ENCODE assay signal across 8 cellular contexts in genomic region chr2:65320042-65320711, GRCh38.
A peak's percentile ranks its signal among the peaks of the same experiment; 100 is the strongest.
DNase-seq lines count a peak whose midpoint lies in the region; ATAC-seq and TF ChIP-seq lines count a peak whose summit lies in the region.

No MANE protein-coding gene starts in this region.

- H3K4me1 Mint-ChIP-seq in activated naive CD8-positive, alpha-beta T cell treated with anti-CD3 and anti-CD28 coated beads, Interleukin-2, amount 50 U/mL, for 24 hours, result peaks cover 17% of the 10 kb centered on the region

- peaks cover 2% of the 10 kb centered on the region for H3K36me3 Mint-ChIP-seq in activated naive CD8-positive, alpha-beta T cell treated with anti-CD3 and anti-CD28 coated beads, Interleukin-2, amount 50 U/mL, for 24 hours (ENCODE audit: low read depth)

- H3K27ac Mint-ChIP-seq in activated naive CD8-positive, alpha-beta T cell treated with anti-CD3 and anti-CD28 coated beads, Interleukin-2, amount 50 U/mL, for 24 hours, result peak overlapping the region; percentile 56

- no peak overlapping the region for H3K4me3 Mint-ChIP-seq in activated naive CD8-positive, alpha-beta T cell treated with anti-CD3 and anti-CD28 coated beads, Interleukin-2, amount 50 U/mL, for 24 hours

- DNase-seq in GM12864 (ENCODE audit: low read depth) (no peak), kidney glomerular epithelial cell (lab: John Stamatoyannopoulos, UW) (peak; percentile 91), NCI-H2196 treated with DMSO at 0.1 percent for 48 hours (lab: John Stamatoyannopoulos, UW; ENCODE audit: unreplicated experiment) (no peak), NCI-H345 treated with DMSO at 0.1 percent for 48 hours (lab: John Stamatoyannopoulos, UW; ENCODE audit: unreplicated experiment) (no peak), SHP77 (lab: John Stamatoyannopoulos, UW) (no peak)
- no peak for DNase-seq in activated naive CD8-positive, alpha-beta T cell treated with anti-CD3 and anti-CD28 coated beads, Interleukin-2, amount 50 U/mL, for 24 hours

- no peaks in the 10 kb centered on the region for H3K9me3 Mint-ChIP-seq in activated naive CD8-positive, alpha-beta T cell treated with anti-CD3 and anti-CD28 coated beads, Interleukin-2, amount 50 U/mL, for 24 hours

- H3K27me3 Mint-ChIP-seq in activated naive CD8-positive, alpha-beta T cell treated with anti-CD3 and anti-CD28 coated beads, Interleukin-2, amount 50 U/mL, for 24 hours, result no peaks in the 10 kb centered on the region

- ATAC-seq in GM21381 (IDR thresholded peaks at IDR 0.05; ENCODE audit: unreplicated experiment) (peak; percentile 67), HG03521 (IDR thresholded peaks at IDR 0.05; ENCODE audit: unreplicated experiment) (peak; percentile 60)
- peak; percentile 92 for ATAC-seq in activated naive CD8-positive, alpha-beta T cell treated with anti-CD3 and anti-CD28 coated beads, Interleukin-2, amount 50 U/mL, for 24 hours

- no peak overlapping the region for H3K4me3 ChIP-seq in GM12864 (ENCODE audit: low read depth, low read length)

- peak; percentile 66 for TF ChIP-seq CTCF in GM12864 (IDR thresholded peaks at IDR 0.05; ENCODE audit: low read depth, low read length, missing control alignments)
